17 cellular contexts compared by ENCODE assay signal in genomic region chr14:53380041-53380440, GRCh38.
DNase-seq lines count a peak whose midpoint lies in the region; ATAC-seq, FAIRE-seq and TF ChIP-seq lines count a peak whose summit lies in the region.
"Had no signal": no experiment of that assay in that cellular context is flagged by ENCODE, and none has a peak within 500 bp of the region (broad histone marks: within the 10 kb centered on the region; RNA-seq: fewer than 3 reads in every experiment).

No MANE protein-coding gene starts in this region.

- H3K4me2 ChIP-seq in endothelial cell of umbilical vein (ENCODE audit: insufficient read depth, low read length), result no peak overlapping the region
- H3K4me2 ChIP-seq: A549, BLaER1 had no signal

- DNase-seq in activated naive CD8-positive, alpha-beta T cell treated with anti-CD3 and anti-CD28 coated beads for 36 hours, result no peak
- no peak for DNase-seq in activated naive CD8-positive, alpha-beta T cell treated with anti-CD3 and anti-CD28 coated beads, Interleukin-2, amount 50 U/mL, for 24 hours
- DNase-seq in endothelial cell of umbilical vein (ENCODE audit: low read depth, low spot score) (no peak), fibroblast of peridontal ligament (ENCODE audit: extremely low read depth) (peak; percentile 25), stomach (no peak), Right ventricle myocardium superior (no peak)
- no peak for DNase-seq in stimulated activated effector memory CD8-positive, alpha-beta T cell treated with anti-CD3 and anti-CD28 coated beads, Interleukin-12 subunit alpha, Interleukin-12 subunit beta, amount 100 ng/mL, for 72 hours (ENCODE audit: low spot score in 2 of 2)
- DNase-seq: CD4-positive, alpha-beta memory T cell; DMS153; DMS79; GDM1 had no signal

- TF ChIP-seq POLR2A in endothelial cell of umbilical vein (IDR thresholded peaks at IDR 0.05; ENCODE audit: low read depth, low read length), result no peak
- no peak for TF ChIP-seq POLR2A in stomach (IDR thresholded peaks at IDR 0.05)

- H3K27me3 ChIP-seq in endothelial cell of umbilical vein (ENCODE audit: control insufficient read depth in 2 of 2, insufficient read depth in 2 of 2, low read length in 2 of 2) (no peaks in the 10 kb centered on the region), stomach (no peaks in the 10 kb centered on the region)
- H3K27me3 ChIP-seq: BLaER1 had no signal

- H3K4me3 Mint-ChIP-seq in activated naive CD8-positive, alpha-beta T cell treated with anti-CD3 and anti-CD28 coated beads for 36 hours, result no peak overlapping the region
- no peak overlapping the region for H3K4me3 Mint-ChIP-seq in activated naive CD8-positive, alpha-beta T cell treated with anti-CD3 and anti-CD28 coated beads, Interleukin-2, amount 50 U/mL, for 24 hours
- H3K4me3 Mint-ChIP-seq in stimulated activated effector memory CD8-positive, alpha-beta T cell treated with anti-CD3 and anti-CD28 coated beads, Interleukin-12 subunit alpha, Interleukin-12 subunit beta, amount 100 ng/mL, for 72 hours, result no peak overlapping the region
- H3K4me3 Mint-ChIP-seq: CD14-positive monocyte; CD4-positive, alpha-beta memory T cell had no signal

- FAIRE-seq in endothelial cell of umbilical vein (lab: Jason Lieb, UNC), result no peak
- FAIRE-seq: A549 had no signal

- dilution Hi-C loops in endothelial cell of umbilical vein (cut with MboI; ENCODE audit: extremely low pct_ligation_motif_present, low sequenced_read_pairs), result no loop called here

- H3K9ac ChIP-seq in endothelial cell of umbilical vein (replicated peaks; ENCODE audit: extremely low read depth, insufficient read depth, low read length), result no peak overlapping the region
- H3K9ac ChIP-seq: BLaER1 had no signal

- H3K4me3 ChIP-seq in endothelial cell of umbilical vein (replicated peaks in 1 of 3; ENCODE audit: insufficient read depth in 1 of 3, low read depth in 1 of 3, low read length in 3 of 3) (no peak overlapping the region), stomach (no peak overlapping the region)
- H3K4me3 ChIP-seq: A549, BLaER1, HAP-1 had no signal

- WGBS in stomach, 5 donors, result 89 to 95% (median 92%) methylated on average over 2 of the region's 2 CpGs

- H3K9me3 ChIP-seq in endothelial cell of umbilical vein (replicated peaks; ENCODE audit: control insufficient read depth, insufficient read depth, low read length), result no peaks in the 10 kb centered on the region
- H3K9me3 ChIP-seq in stomach, result no peaks in the 10 kb centered on the region
- H3K9me3 ChIP-seq: A549, BLaER1, HAP-1 had no signal

- no peaks in the 10 kb centered on the region for H3K79me2 ChIP-seq in endothelial cell of umbilical vein (ENCODE audit: control insufficient read depth, insufficient read depth, low read length)

- no peaks in the 10 kb centered on the region for H3K9me1 ChIP-seq in endothelial cell of umbilical vein (replicated peaks; ENCODE audit: control insufficient read depth, extremely low read depth, insufficient read depth, low read length)

- no peak for TF ChIP-seq CTCF in endothelial cell of umbilical vein (IDR thresholded peaks at IDR 0.05; ENCODE audit: extremely low read depth in 1 of 2, insufficient read depth in 1 of 2, low read depth in 1 of 2, low read length in 2 of 2)
- no peak for TF ChIP-seq CTCF in stomach (IDR thresholded peaks at IDR 0.05)

- H3K36me3 Mint-ChIP-seq in activated naive CD8-positive, alpha-beta T cell treated with anti-CD3 and anti-CD28 coated beads for 36 hours, result peaks cover 4% of the 10 kb centered on the region
- no peaks in the 10 kb centered on the region for H3K36me3 Mint-ChIP-seq in activated naive CD8-positive, alpha-beta T cell treated with anti-CD3 and anti-CD28 coated beads, Interleukin-2, amount 50 U/mL, for 24 hours (ENCODE audit: low read depth)
- H3K36me3 Mint-ChIP-seq in stimulated activated effector memory CD8-positive, alpha-beta T cell treated with anti-CD3 and anti-CD28 coated beads, Interleukin-12 subunit alpha, Interleukin-12 subunit beta, amount 100 ng/mL, for 72 hours, result no peaks in the 10 kb centered on the region
- H3K36me3 Mint-ChIP-seq: CD14-positive monocyte; CD4-positive, alpha-beta memory T cell had no signal

- H2AFZ ChIP-seq in endothelial cell of umbilical vein (ENCODE audit: low read depth, low read length), result no peak overlapping the region

- TF ChIP-seq EP300 in stomach (IDR thresholded peaks at IDR 0.05), result no peak

- POLR2A ChIA-PET in endothelial cell of umbilical vein (lab: Charles Lee), result no interaction called here

- H3K27ac ChIP-seq in endothelial cell of umbilical vein (ENCODE audit: insufficient read depth, low read depth, low read length) (no peak overlapping the region), stomach (no peak overlapping the region)
- H3K27ac ChIP-seq: 22Rv1, A549, BLaER1 had no signal

- ATAC-seq in activated naive CD8-positive, alpha-beta T cell treated with anti-CD3 and anti-CD28 coated beads, Interleukin-2, amount 50 U/mL, for 24 hours, result no peak
- no peak for ATAC-seq in GM19467 (IDR thresholded peaks at IDR 0.05; ENCODE audit: unreplicated experiment)
- no peak for ATAC-seq in stimulated activated effector memory CD8-positive, alpha-beta T cell treated with anti-CD3 and anti-CD28 coated beads, Interleukin-12 subunit alpha, Interleukin-12 subunit beta, amount 100 ng/mL, for 72 hours
- no peak for ATAC-seq in Right ventricle myocardium superior (ENCODE audit: poor library complexity)
- ATAC-seq: A549 had no signal

- H3K27me3 Mint-ChIP-seq in activated naive CD8-positive, alpha-beta T cell treated with anti-CD3 and anti-CD28 coated beads for 36 hours, result no peaks in the 10 kb centered on the region
- H3K27me3 Mint-ChIP-seq in activated naive CD8-positive, alpha-beta T cell treated with anti-CD3 and anti-CD28 coated beads, Interleukin-2, amount 50 U/mL, for 24 hours, result no peaks in the 10 kb centered on the region
- H3K27me3 Mint-ChIP-seq: CD4-positive, alpha-beta memory T cell had no signal

- H3K27ac Mint-ChIP-seq in activated naive CD8-positive, alpha-beta T cell treated with anti-CD3 and anti-CD28 coated beads for 36 hours, result peak overlapping the region; percentile 88
- H3K27ac Mint-ChIP-seq in activated naive CD8-positive, alpha-beta T cell treated with anti-CD3 and anti-CD28 coated beads, Interleukin-2, amount 50 U/mL, for 24 hours, result no peak overlapping the region
- no peak overlapping the region for H3K27ac Mint-ChIP-seq in stimulated activated effector memory CD8-positive, alpha-beta T cell treated with anti-CD3 and anti-CD28 coated beads, Interleukin-12 subunit alpha, Interleukin-12 subunit beta, amount 100 ng/mL, for 72 hours
- H3K27ac Mint-ChIP-seq: CD14-positive monocyte; CD4-positive, alpha-beta memory T cell had no signal

- H3K9me3 Mint-ChIP-seq in activated naive CD8-positive, alpha-beta T cell treated with anti-CD3 and anti-CD28 coated beads for 36 hours, result peaks cover 3% of the 10 kb centered on the region
- no peaks in the 10 kb centered on the region for H3K9me3 Mint-ChIP-seq in activated naive CD8-positive, alpha-beta T cell treated with anti-CD3 and anti-CD28 coated beads, Interleukin-2, amount 50 U/mL, for 24 hours
- H3K9me3 Mint-ChIP-seq in stimulated activated effector memory CD8-positive, alpha-beta T cell treated with anti-CD3 and anti-CD28 coated beads, Interleukin-12 subunit alpha, Interleukin-12 subunit beta, amount 100 ng/mL, for 72 hours, result no peaks in the 10 kb centered on the region
- H3K9me3 Mint-ChIP-seq: CD4-positive, alpha-beta memory T cell had no signal

- intact Hi-C loops in endothelial cell of umbilical vein (cut with micrococcal nuclease) (no loop called here), stomach (cut with DNase I; ENCODE audit: low total_unique reads) (no loop called here), Right ventricle myocardium superior (cut with DNase I) (no loop called here)

- H3K4me1 Mint-ChIP-seq in activated naive CD8-positive, alpha-beta T cell treated with anti-CD3 and anti-CD28 coated beads for 36 hours, result peaks cover 40% of the 10 kb centered on the region
- peaks cover 15% of the 10 kb centered on the region for H3K4me1 Mint-ChIP-seq in activated naive CD8-positive, alpha-beta T cell treated with anti-CD3 and anti-CD28 coated beads, Interleukin-2, amount 50 U/mL, for 24 hours
- H3K4me1 Mint-ChIP-seq in stimulated activated effector memory CD8-positive, alpha-beta T cell treated with anti-CD3 and anti-CD28 coated beads, Interleukin-12 subunit alpha, Interleukin-12 subunit beta, amount 100 ng/mL, for 72 hours, result no peaks in the 10 kb centered on the region
- H3K4me1 Mint-ChIP-seq: CD14-positive monocyte; CD4-positive, alpha-beta memory T cell had no signal

- CTCF ChIA-PET in endothelial cell of umbilical vein (lab: Charles Lee), result no interaction called here

- H3K36me3 ChIP-seq in endothelial cell of umbilical vein (ENCODE audit: control insufficient read depth in 2 of 2, extremely low read depth in 1 of 2, insufficient read depth in 2 of 2, low read length in 2 of 2), result no peaks in the 10 kb centered on the region
- no peaks in the 10 kb centered on the region for H3K36me3 ChIP-seq in stomach
- H3K36me3 ChIP-seq: BLaER1, HAP-1 had no signal

- no TSS peak for BruUV-seq in endothelial cell of umbilical vein (replicated peaks; lab: Mats Ljungman, UMichigan)

- no peaks in the 10 kb centered on the region for H4K20me1 ChIP-seq in endothelial cell of umbilical vein (replicated peaks; ENCODE audit: control insufficient read depth, extremely low read depth, insufficient read depth, low read length)
- H4K20me1 ChIP-seq: BLaER1 had no signal

- H3K4me1 ChIP-seq in endothelial cell of umbilical vein (ENCODE audit: control insufficient read depth, extremely low read depth, insufficient read depth, low read length) (no peaks in the 10 kb centered on the region), stomach (peaks cover 0 to 6% (median 0%) of the 10 kb centered on the region in 4 donors)
- H3K4me1 ChIP-seq: A549, BLaER1, HAP-1 had no signal

TF ChIP-seq in endothelial cell of umbilical vein, 7 proteins besides CTCF, POLR2A, EP300 and RAD21:
- TF ChIP-seq FOS (IDR thresholded peaks at IDR 0.05; ENCODE audit: borderline replicate concordance, insufficient read depth, low read length) (peak; percentile 6), MAX (IDR thresholded peaks at IDR 0.05; ENCODE audit: insufficient read depth, insufficient read length) (no peak), EZH2 (IDR thresholded peaks at IDR 0.05; ENCODE audit: borderline replicate concordance, low read depth, low read length, severe bottlenecking) (no peak)
